ENCODE assay signal across 16 cellular contexts in the genomic region with DNA sequence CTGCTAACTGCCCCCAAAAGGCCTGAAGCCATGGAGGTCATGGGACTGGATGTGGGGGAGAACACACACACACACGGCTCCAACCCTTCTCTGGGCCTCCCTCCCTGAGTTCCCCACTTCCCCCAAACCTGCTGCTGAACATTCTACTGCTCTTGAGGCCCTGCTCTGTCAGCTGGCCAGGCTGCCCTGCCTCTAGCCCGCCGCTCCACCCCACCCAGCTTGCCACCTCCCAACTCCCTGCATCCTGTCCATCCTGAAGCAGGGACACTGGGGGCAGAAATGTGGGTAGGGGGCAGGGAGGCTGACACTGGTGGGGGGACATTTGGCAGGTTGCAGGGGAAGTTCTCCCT. TPM values are rescaled to one million over a fixed set of nuclear protein-coding genes. Genes with fewer than 3 reads are reported as not detected.
DNase-seq lines count a peak whose midpoint lies in the region; ATAC-seq and TF ChIP-seq lines count a peak whose summit lies in the region.
"Had no signal": no experiment of that assay in that cellular context is flagged by ENCODE, and none has a peak within 500 bp of the region (broad histone marks: within the 10 kb centered on the region; RNA-seq: fewer than 3 reads in every experiment).

No MANE protein-coding gene starts in this region.

- H4K20me1 ChIP-seq in neural progenitor cell (ENCODE audit: low read depth), result peaks cover 17% of the 10 kb centered on the region

- peak overlapping the region; percentile 59 for H3K4me3 ChIP-seq in neural progenitor cell
- H3K4me3 ChIP-seq: PC-9 had no signal

- H3K36me3 Mint-ChIP-seq in activated CD4-positive, alpha-beta T cell treated with anti-CD3 and anti-CD28 coated beads for 36 hours (ENCODE audit: low read depth), result no peaks in the 10 kb centered on the region
- H3K36me3 Mint-ChIP-seq in IgD-negative memory B cell, result peaks cover 4% of the 10 kb centered on the region
- peaks cover 4% of the 10 kb centered on the region for H3K36me3 Mint-ChIP-seq in central memory CD8-positive, alpha-beta T cell (ENCODE audit: insufficient read depth)
- H3K36me3 Mint-ChIP-seq in neural progenitor cell, result no peaks in the 10 kb centered on the region

- H3K27ac ChIP-seq in neural progenitor cell, result no peak overlapping the region
- H3K27ac ChIP-seq: PC-9, thoracic aorta had no signal

- H3K79me2 ChIP-seq in neural progenitor cell (ENCODE audit: low read depth), result no peaks in the 10 kb centered on the region

- H3K27me3 Mint-ChIP-seq in activated CD4-positive, alpha-beta T cell treated with anti-CD3 and anti-CD28 coated beads for 36 hours, result peaks cover 53% of the 10 kb centered on the region
- H3K27me3 Mint-ChIP-seq in IgD-negative memory B cell (peaks cover 63% of the 10 kb centered on the region), neural progenitor cell (ENCODE audit: insufficient read depth, low read depth) (peaks cover 20% of the 10 kb centered on the region)
- H3K27me3 Mint-ChIP-seq in central memory CD8-positive, alpha-beta T cell, result peaks cover 87% of the 10 kb centered on the region

- CTCF ChIA-PET in activated CD4-positive, alpha-beta T cell treated with anti-CD3 and anti-CD28 coated beads for 36 hours (lab: Charles Lee), result interaction anchor here (0.7 kb wide), 1 partner anchor 22 kb away, joined by 3 read pairs; no protein-coding TSS in a partner anchor

- no peak for DNase-seq in activated CD4-positive, alpha-beta T cell treated with anti-CD3 and anti-CD28 coated beads for 36 hours
- no peak for DNase-seq in activated CD4-positive, alpha-beta T cell treated with anti-CD3 and anti-CD28 coated beads, Interleukin-2, amount 50 U/mL, for 4 hours
- DNase-seq in central memory CD8-positive, alpha-beta T cell (ENCODE audit: low spot score in 2 of 2), result no peak
- no peak for DNase-seq in neural progenitor cell (ENCODE audit: low spot score)
- DNase-seq in HPDE6-E6E7 (ENCODE audit: extremely low spot score), result no peak
- DNase-seq: activated CD4-positive, alpha-beta T cell treated with anti-CD3 and anti-CD28 coated beads, Interleukin-2, amount 10 ng/mL, durations not matched to agents 7 days and 5 days; hippocampal formation; PC-9 had no signal

- H2AFZ ChIP-seq in neural progenitor cell (replicated peaks), result no peak overlapping the region
- H2AFZ ChIP-seq: PC-9 had no signal

- H3K4me3 Mint-ChIP-seq in activated CD4-positive, alpha-beta T cell treated with anti-CD3 and anti-CD28 coated beads for 36 hours, result peak overlapping the region; percentile 65
- peak overlapping the region in 2 of 4 donors; percentile 27 to 38 for H3K4me3 Mint-ChIP-seq in IgD-negative memory B cell
- peak overlapping the region; percentile 73 for H3K4me3 Mint-ChIP-seq in central memory CD8-positive, alpha-beta T cell
- H3K4me3 Mint-ChIP-seq in neural progenitor cell, result peak overlapping the region; percentile 89

- H3K36me3 ChIP-seq in neural progenitor cell, result no peaks in the 10 kb centered on the region
- H3K36me3 ChIP-seq: thoracic aorta had no signal

- POLR2A ChIA-PET in activated CD4-positive, alpha-beta T cell treated with anti-CD3 and anti-CD28 coated beads for 36 hours (lab: Charles Lee), result no interaction called here

- intact Hi-C loops in activated CD4-positive, alpha-beta T cell treated with anti-CD3 and anti-CD28 coated beads for 36 hours (cut with DNase I, micrococcal nuclease), result no loop called here

- H3K4me1 Mint-ChIP-seq in activated CD4-positive, alpha-beta T cell treated with anti-CD3 and anti-CD28 coated beads for 36 hours, result peaks cover 11% of the 10 kb centered on the region
- H3K4me1 Mint-ChIP-seq in IgD-negative memory B cell (peaks cover 9 to 12% (median 9%) of the 10 kb centered on the region in 3 donors), neural progenitor cell (peaks cover 56% of the 10 kb centered on the region)
- peaks cover 8% of the 10 kb centered on the region for H3K4me1 Mint-ChIP-seq in central memory CD8-positive, alpha-beta T cell

- no peaks in the 10 kb centered on the region for H3K9me3 Mint-ChIP-seq in activated CD4-positive, alpha-beta T cell treated with anti-CD3 and anti-CD28 coated beads for 36 hours (ENCODE audit: low read depth)
- H3K9me3 Mint-ChIP-seq in IgD-negative memory B cell (peaks cover 0 to 2% (median 0%) of the 10 kb centered on the region in 3 donors), neural progenitor cell (no peaks in the 10 kb centered on the region)
- H3K9me3 Mint-ChIP-seq in central memory CD8-positive, alpha-beta T cell, result no peaks in the 10 kb centered on the region
- H3K9me3 Mint-ChIP-seq: activated CD4-positive, alpha-beta T cell treated with anti-CD3 and anti-CD28 coated beads, Interleukin-2, amount 10 ng/mL, durations not matched to agents 7 days and 5 days had no signal

- H3K9me3 ChIP-seq in neural progenitor cell (ENCODE audit: low read depth), result no peaks in the 10 kb centered on the region
- H3K9me3 ChIP-seq: thoracic aorta had no signal

- no peak for TF ChIP-seq CTCF in neural progenitor cell (IDR thresholded peaks at IDR 0.05)

- peak overlapping the region; percentile 88 for H3K4me2 ChIP-seq in neural progenitor cell
- H3K4me2 ChIP-seq: PC-9 had no signal

- H3K4me1 ChIP-seq in neural progenitor cell, result peaks cover 27% of the 10 kb centered on the region

- no peak for ATAC-seq in activated CD4-positive, alpha-beta T cell treated with anti-CD3 and anti-CD28 coated beads for 36 hours
- ATAC-seq in central memory CD8-positive, alpha-beta T cell (replicated peaks; ENCODE audit: extremely low read depth, poor library complexity, severe bottlenecking), result no peak
- ATAC-seq in GM19463 (IDR thresholded peaks at IDR 0.05; ENCODE audit: unreplicated experiment) (no peak), GM21367 (IDR thresholded peaks at IDR 0.05; ENCODE audit: unreplicated experiment) (no peak)
- ATAC-seq: esophagus mucosa had no signal

- peaks cover 14% of the 10 kb centered on the region for H3F3A ChIP-seq in neural progenitor cell (ENCODE audit: low read depth)

- H3K27me3 ChIP-seq in neural progenitor cell, result peaks cover 78% of the 10 kb centered on the region

- no peak overlapping the region for H3K9ac ChIP-seq in neural progenitor cell

- no peak overlapping the region for H3K27ac Mint-ChIP-seq in activated CD4-positive, alpha-beta T cell treated with anti-CD3 and anti-CD28 coated beads for 36 hours
- H3K27ac Mint-ChIP-seq in IgD-negative memory B cell, result peak overlapping the region in 2 of 3 donors; percentile 4 to 57
- H3K27ac Mint-ChIP-seq in central memory CD8-positive, alpha-beta T cell (ENCODE audit: low read depth), result no peak overlapping the region
- no peak overlapping the region for H3K27ac Mint-ChIP-seq in neural progenitor cell

RNA-seq across cellular contexts. Expression of a gene that starts 1.0 kb away (rescaled TPM):
- not detected for total RNA-seq in activated CD4-positive, alpha-beta T cell treated with anti-CD3 and anti-CD28 coated beads for 36 hours
- not detected for polyA plus RNA-seq in IgD-negative memory B cell
- 0.82 and 4.6 TPM in 2 replicates for total RNA-seq in neural progenitor cell (ENCODE audit: low replicate concordance)
- total RNA-seq: activated CD4-positive, alpha-beta T cell treated with anti-CD3 and anti-CD28 coated beads, Interleukin-2, amount 10 ng/mL, durations not matched to agents 7 days and 5 days; esophagus mucosa; HT-29; lung; T-helper 1 cell treated with Interleukin-12 subunit alpha and Interleukin-12 subunit beta and Interleukin-4 antibody, amounts not matched to agents 30 ng/mL and 1 ng/mL, for 36 hours; thoracic aorta had no signal
- polyA plus RNA-seq: lung had no signal

RNA-seq across cellular contexts. Expression of a gene that starts 13.9 kb away (rescaled TPM):
- 1 to 10 TPM in 1 of 2 experiments, under 1 TPM in 1; 0.84 to 1.1 TPM for total RNA-seq in activated CD4-positive, alpha-beta T cell treated with anti-CD3 and anti-CD28 coated beads for 36 hours
- 0.56 TPM for polyA plus RNA-seq in IgD-negative memory B cell
- total RNA-seq in neural progenitor cell (ENCODE audit: low replicate concordance), result 3.4 and 4.6 TPM in 2 replicates

RNA-seq across cellular contexts. Expression of a gene that starts 52.1 kb away (rescaled TPM):
- 100 to 1,000 TPM; 259 to 328 TPM for total RNA-seq in activated CD4-positive, alpha-beta T cell treated with anti-CD3 and anti-CD28 coated beads for 36 hours
- polyA plus RNA-seq in IgD-negative memory B cell, result 55.9 TPM
- 621 and 672 TPM in 2 replicates for total RNA-seq in neural progenitor cell (ENCODE audit: low replicate concordance)

Comparison
In these comparisons a context has a peak if more than half of its experiments do, and no peak if none do; other contexts are left out.
1. H3K27ac Mint-ChIP-seq: peak in IgD-negative memory B cell (2 of 3); none in activated CD4-positive, alpha-beta T cell treated with anti-CD3 and anti-CD28 coated beads for 36 hours (single experiment), central memory CD8-positive, alpha-beta T cell (single experiment) and neural progenitor cell (single experiment).